Comparison of ENCODE assay signal across 8 cellular contexts in the genomic region with DNA sequence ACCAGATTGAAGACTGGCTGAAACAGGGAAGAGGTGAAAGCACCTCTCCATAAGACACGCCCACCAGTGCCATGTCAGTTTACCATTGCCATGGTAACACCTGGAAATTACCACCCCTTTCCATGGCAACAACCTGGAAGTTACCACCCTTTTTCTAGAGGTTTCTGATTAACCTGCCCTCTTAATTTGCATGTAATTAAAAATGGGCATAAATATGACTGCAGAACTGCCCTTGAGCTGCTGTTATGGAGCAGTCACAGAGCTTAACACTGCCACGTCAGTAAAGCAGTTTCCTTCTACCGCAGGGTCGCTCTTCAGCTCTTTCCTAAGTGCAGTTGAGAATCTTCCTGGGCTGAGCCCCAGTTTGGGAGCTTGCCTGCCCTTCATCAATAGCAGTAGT. TPM values are rescaled to one million over a fixed set of nuclear protein-coding genes. Genes with fewer than 3 reads are reported as not detected.
A peak's percentile ranks its signal among the peaks of the same experiment; 100 is the strongest.
DNase-seq lines count a peak whose midpoint lies in the region; ATAC-seq and TF ChIP-seq lines count a peak whose summit lies in the region.

No MANE protein-coding gene starts in this region.

- H3K4me1 Mint-ChIP-seq in nephron: peaks cover 62% of the 10 kb centered on the region

- H3K9me3 Mint-ChIP-seq in nephron: no peaks in the 10 kb centered on the region

- peaks cover 30 to 63% of the 10 kb centered on the region in 2 donors for H3K4me1 ChIP-seq in ascending aorta

- peak overlapping the region in 1 of 2 donors; percentile 34 for H3K4me3 ChIP-seq in ascending aorta

- no peaks in the 10 kb centered on the region for H3K36me3 ChIP-seq in ascending aorta

- no peaks in the 10 kb centered on the region for H3K27me3 ChIP-seq in ascending aorta

- H3K27ac Mint-ChIP-seq in nephron: peak overlapping the region; percentile 69 to 84 (median 77)

- no peaks in the 10 kb centered on the region for H3K36me3 Mint-ChIP-seq in nephron (ENCODE audit: low read depth)

- H3K27ac ChIP-seq in ascending aorta: peak overlapping the region; percentile 75 to 88

- H3K4me3 Mint-ChIP-seq in nephron: peak overlapping the region in 1 of 3 experiments; percentile 12

- H3K27me3 Mint-ChIP-seq in nephron (ENCODE audit: low read depth): no peaks in the 10 kb centered on the region

- no peaks in the 10 kb centered on the region for H3K9me3 ChIP-seq in ascending aorta

- no peak for TF ChIP-seq CTCF in ascending aorta (IDR thresholded peaks at IDR 0.05)
- no peak for TF ChIP-seq CTCF in nephron (IDR thresholded peaks at IDR 0.05; ENCODE audit: unreplicated experiment in 3 of 3)
- no peak for TF ChIP-seq CTCF in GM10266 (IDR thresholded peaks at IDR 0.05; ENCODE audit: control insufficient read depth, insufficient read depth, low read depth, missing control alignments)

- ATAC-seq in GM19328 (IDR thresholded peaks at IDR 0.05; ENCODE audit: unreplicated experiment): peak; percentile 37
- peak; percentile 37 for ATAC-seq in HG03521 (IDR thresholded peaks at IDR 0.05; ENCODE audit: unreplicated experiment)

- DNase-seq in COR-L47 (lab: John Stamatoyannopoulos, UW): peak; percentile 13
- DNase-seq in ascending aorta (ENCODE audit: low spot score in 2 of 2): no peak
- no peak for DNase-seq in GM19238 (ENCODE audit: insufficient read length, low spot score)
- no peak for DNase-seq in GM10266 (ENCODE audit: extremely low spot score)
- no peak for DNase-seq in posterior cingulate gyrus

- intact Hi-C loops in ascending aorta (cut with DNase I): no loop called here
- intact Hi-C loops in posterior cingulate gyrus (cut with DNase I): no loop called here

RNA-seq across cellular contexts. Expression of a gene that starts 55.2 kb away (rescaled TPM):
- total RNA-seq in ascending aorta: 79.6 TPM
